ENCODE assay signal across 21 cellular contexts in the genomic region with DNA sequence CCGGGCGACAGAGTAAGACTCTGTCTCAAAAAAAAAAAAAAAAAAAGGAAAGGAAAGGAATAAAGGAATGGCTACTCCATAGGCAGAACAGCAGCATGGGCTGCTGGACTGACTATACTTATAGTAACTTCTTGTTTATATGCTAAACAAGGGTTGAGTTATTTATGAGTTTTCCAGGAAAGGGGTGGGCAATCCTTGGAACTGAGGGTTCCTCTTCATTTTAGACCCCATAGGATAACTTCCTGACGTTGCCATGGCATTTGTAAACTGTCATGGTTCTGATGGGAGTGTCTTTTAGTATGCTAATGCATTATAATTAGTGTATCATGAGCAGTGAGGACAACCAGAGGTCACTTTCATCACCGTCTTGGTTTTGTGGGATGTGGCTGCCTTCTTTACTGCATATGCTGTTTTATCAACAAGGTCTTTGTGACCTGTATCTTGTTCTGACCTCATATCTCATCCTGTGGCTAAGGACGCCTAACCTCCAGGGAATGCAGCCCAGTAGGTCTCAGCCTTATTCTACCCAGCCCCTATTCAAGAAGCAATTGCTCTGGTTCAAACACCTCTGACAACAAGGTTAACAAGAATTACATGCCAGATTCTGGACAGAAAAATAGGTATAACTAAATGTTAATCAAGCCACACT.
"Had no signal": no experiment of that assay in that cellular context is flagged by ENCODE, and none has a peak within 500 bp of the region (broad histone marks: within the 10 kb centered on the region; RNA-seq: fewer than 3 reads in every experiment).

No MANE protein-coding gene starts in this region.

- H3K27ac Mint-ChIP-seq: activated B cell treated with CpG ODN at 0.5 μM for 24 hours; activated CD4-positive, alpha-beta memory T cell treated with anti-CD3 and anti-CD28 coated beads, Interleukin-2, amount 10 ng/mL, durations not matched to agents 7 days and 5 days; activated naive CD4-positive, alpha-beta T cell treated with anti-CD3 and anti-CD28 coated beads, Interleukin-2, amount 10 ng/mL, durations not matched to agents 7 days and 5 days; activated naive CD8-positive, alpha-beta T cell treated with anti-CD3 and anti-CD28 coated beads, Interleukin-2, amount 50 U/mL, for 24 hours; activated T-cell treated with anti-CD3 and anti-CD28 coated beads, Interleukin-2, amount 50 U/mL, for 24 hours; T-helper 2 cell treated with Interferon-gamma antibody and Interleukin-4, amounts not matched to agents 5 μg/mL and 100 μg/mL, for 36 hours had no signal

- H3K36me3 ChIP-seq: brain microvascular endothelial cell, gastrocnemius medialis, heart left ventricle, SJCRH30 had no signal

- DNase-seq: activated B cell treated with CpG ODN at 0.5 μM for 24 hours; activated CD4-positive, alpha-beta memory T cell treated with anti-CD3 and anti-CD28 coated beads, Interleukin-2, amount 10 ng/mL, durations not matched to agents 7 days and 5 days; activated CD4-positive, alpha-beta T cell treated with anti-CD3 and anti-CD28 coated beads for 48 hours; activated effector memory CD4-positive, alpha-beta T cell treated with Interleukin-2 at 50 U/mL for 16 hours; activated naive CD4-positive, alpha-beta T cell treated with anti-CD3 and anti-CD28 coated beads, Interleukin-2, amount 10 ng/mL, durations not matched to agents 7 days and 5 days; activated naive CD8-positive, alpha-beta T cell treated with anti-CD3 and anti-CD28 coated beads, Interleukin-2, amount 50 U/mL, for 24 hours; activated T-cell treated with anti-CD3 and anti-CD28 coated beads, Interleukin-2, amount 50 U/mL, for 24 hours; aorta; brain microvascular endothelial cell; gastrocnemius medialis; heart left ventricle; psoas muscle; right cardiac atrium; SJCRH30; small intestine; stimulated activated CD4-positive, alpha-beta T cell treated with anti-CD3 and anti-CD28 coated beads, Interleukin-15, amount 100 ng/mL, for 24 hours; stimulated activated CD4-positive, alpha-beta T cell treated with anti-CD3 and anti-CD28 coated beads, Interleukin-2, amount 100 ng/mL, for 48 hours; testis had no signal

- H3K27me3 ChIP-seq: brain microvascular endothelial cell, gastrocnemius medialis, heart left ventricle, SJCRH30, testis had no signal

- H3K36me3 Mint-ChIP-seq: activated naive CD4-positive, alpha-beta T cell treated with anti-CD3 and anti-CD28 coated beads, Interleukin-2, amount 10 ng/mL, durations not matched to agents 7 days and 5 days had no signal

- H3K4me3 Mint-ChIP-seq: activated B cell treated with CpG ODN at 0.5 μM for 24 hours; activated CD4-positive, alpha-beta memory T cell treated with anti-CD3 and anti-CD28 coated beads, Interleukin-2, amount 10 ng/mL, durations not matched to agents 7 days and 5 days; activated naive CD4-positive, alpha-beta T cell treated with anti-CD3 and anti-CD28 coated beads, Interleukin-2, amount 10 ng/mL, durations not matched to agents 7 days and 5 days; activated naive CD8-positive, alpha-beta T cell treated with anti-CD3 and anti-CD28 coated beads, Interleukin-2, amount 50 U/mL, for 24 hours; activated T-cell treated with anti-CD3 and anti-CD28 coated beads, Interleukin-2, amount 50 U/mL, for 24 hours; central memory CD8-positive, alpha-beta T cell; T-helper 2 cell treated with Interferon-gamma antibody and Interleukin-4, amounts not matched to agents 5 μg/mL and 100 μg/mL, for 36 hours had no signal

- H3K27ac ChIP-seq: brain microvascular endothelial cell, coronary artery, gastrocnemius medialis, heart left ventricle, psoas muscle, SJCRH30, testis had no signal

- H3K27me3 Mint-ChIP-seq: activated T-cell treated with anti-CD3 and anti-CD28 coated beads, Interleukin-2, amount 50 U/mL, for 24 hours had no signal

- H3K4me1 ChIP-seq: gastrocnemius medialis, heart left ventricle, psoas muscle, SJCRH30, testis had no signal

- H3K4me3 ChIP-seq: coronary artery, gastrocnemius medialis, heart left ventricle, psoas muscle, SJCRH30, testis had no signal

- H3K9me3 ChIP-seq: gastrocnemius medialis, heart left ventricle, psoas muscle, SJCRH30, testis had no signal

- H3K4me1 Mint-ChIP-seq: activated B cell treated with CpG ODN at 0.5 μM for 24 hours; activated naive CD4-positive, alpha-beta T cell treated with anti-CD3 and anti-CD28 coated beads, Interleukin-2, amount 10 ng/mL, durations not matched to agents 7 days and 5 days; activated naive CD8-positive, alpha-beta T cell treated with anti-CD3 and anti-CD28 coated beads, Interleukin-2, amount 50 U/mL, for 24 hours; central memory CD8-positive, alpha-beta T cell had no signal

- H3K9me3 Mint-ChIP-seq: activated B cell treated with CpG ODN at 0.5 μM for 24 hours; activated CD4-positive, alpha-beta memory T cell treated with anti-CD3 and anti-CD28 coated beads, Interleukin-2, amount 10 ng/mL, durations not matched to agents 7 days and 5 days; activated naive CD4-positive, alpha-beta T cell treated with anti-CD3 and anti-CD28 coated beads, Interleukin-2, amount 10 ng/mL, durations not matched to agents 7 days and 5 days; activated naive CD8-positive, alpha-beta T cell treated with anti-CD3 and anti-CD28 coated beads, Interleukin-2, amount 50 U/mL, for 24 hours; activated T-cell treated with anti-CD3 and anti-CD28 coated beads, Interleukin-2, amount 50 U/mL, for 24 hours; central memory CD8-positive, alpha-beta T cell; T-helper 2 cell treated with Interferon-gamma antibody and Interleukin-4, amounts not matched to agents 5 μg/mL and 100 μg/mL, for 36 hours had no signal

- ATAC-seq: activated naive CD8-positive, alpha-beta T cell treated with anti-CD3 and anti-CD28 coated beads, Interleukin-2, amount 50 U/mL, for 24 hours; gastrocnemius medialis; heart left ventricle; psoas muscle; right cardiac atrium had no signal
